12 cellular contexts compared by ENCODE assay signal in the genomic region with DNA sequence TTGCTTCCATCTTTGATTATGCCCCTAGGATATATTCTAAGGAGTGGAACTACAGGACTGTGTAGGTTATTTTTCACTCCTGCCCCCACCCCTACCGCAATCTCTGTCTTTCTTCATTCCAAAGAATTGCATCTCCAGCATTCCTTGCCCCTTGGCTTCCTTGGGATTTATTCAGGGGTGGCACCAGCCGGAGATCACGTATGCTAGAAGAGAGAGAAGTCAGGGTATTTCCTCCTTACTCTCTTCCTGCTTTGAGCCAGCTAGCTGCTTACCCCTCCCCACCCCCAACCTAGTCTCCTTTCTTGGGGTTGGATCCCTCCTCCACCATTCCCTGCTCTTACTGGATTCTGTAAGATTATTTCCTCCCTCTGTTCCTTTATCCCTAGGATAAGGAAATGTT. TPM values are rescaled to one million over a fixed set of nuclear protein-coding genes. Genes with fewer than 3 reads are reported as not detected.
A peak's percentile ranks its signal among the peaks of the same experiment; 100 is the strongest.
DNase-seq lines count a peak whose midpoint lies in the region; ATAC-seq and TF ChIP-seq lines count a peak whose summit lies in the region.
"Had no signal": no experiment of that assay in that cellular context is flagged by ENCODE, and none has a peak within 500 bp of the region (broad histone marks: within the 10 kb centered on the region; RNA-seq: fewer than 3 reads in every experiment).

No MANE protein-coding gene starts in this region.

- H3K9me2 ChIP-seq in Karpas-422 (replicated peaks; ENCODE audit: insufficient read depth, low read length) = no peaks in the 10 kb centered on the region

- no peaks in the 10 kb centered on the region for H3K36me3 Mint-ChIP-seq in Caco-2 (ENCODE audit: insufficient read depth, unreplicated experiment)
- H3K36me3 Mint-ChIP-seq in neural progenitor cell = no peaks in the 10 kb centered on the region

- H3K27ac Mint-ChIP-seq in Caco-2 (ENCODE audit: unreplicated experiment) = peak overlapping the region; percentile 18
- no peak overlapping the region for H3K27ac Mint-ChIP-seq in neural progenitor cell
- H3K27ac Mint-ChIP-seq: nephron progenitor cell had no signal

- H3K36me3 ChIP-seq in Caco-2 (ENCODE audit: control insufficient read depth, insufficient read depth, low read length) = no peaks in the 10 kb centered on the region
- no peaks in the 10 kb centered on the region for H3K36me3 ChIP-seq in Karpas-422 (ENCODE audit: insufficient read depth, low read length)
- no peaks in the 10 kb centered on the region for H3K36me3 ChIP-seq in neural progenitor cell
- H3K36me3 ChIP-seq: HAP-1 had no signal

- POLR2A ChIA-PET in Caco-2 (lab: Charles Lee) = no interaction called here

- H4K20me1 ChIP-seq in Karpas-422 (ENCODE audit: insufficient read depth, low read depth, low read length) (no peaks in the 10 kb centered on the region), neural progenitor cell (ENCODE audit: low read depth) (no peaks in the 10 kb centered on the region)

- H3K27me3 ChIP-seq in Caco-2 (replicated peaks; ENCODE audit: control insufficient read depth, insufficient read depth, low read length) (no peaks in the 10 kb centered on the region), Karpas-422 (ENCODE audit: low read length) (no peaks in the 10 kb centered on the region), neural progenitor cell (no peaks in the 10 kb centered on the region)

- peaks cover 31% of the 10 kb centered on the region for H3K4me1 Mint-ChIP-seq in Caco-2 (ENCODE audit: low read depth, unreplicated experiment)
- H3K4me1 Mint-ChIP-seq in neural progenitor cell = peaks cover 5% of the 10 kb centered on the region

- ATAC-seq in GM18909 (IDR thresholded peaks at IDR 0.05; ENCODE audit: poor library complexity, unreplicated experiment) (no peak), HG03378 (IDR thresholded peaks at IDR 0.05; ENCODE audit: unreplicated experiment) (no peak)
- ATAC-seq: left colon had no signal

- H3K4me3 ChIP-seq in Caco-2 (ENCODE audit: low read depth, low read length) (no peak overlapping the region), Karpas-422 (ENCODE audit: low read length) (no peak overlapping the region), neural progenitor cell (no peak overlapping the region)
- H3K4me3 ChIP-seq: HAP-1 had no signal

- peak overlapping the region; percentile 12 for H3K4me3 Mint-ChIP-seq in Caco-2 (ENCODE audit: unreplicated experiment)
- H3K4me3 Mint-ChIP-seq in neural progenitor cell = no peak overlapping the region
- H3K4me3 Mint-ChIP-seq: nephron progenitor cell had no signal

- BruUV-seq in Caco-2 (replicated peaks; lab: Mats Ljungman, UMichigan) = no TSS peak

- intact Hi-C loops in Caco-2 (cut with micrococcal nuclease; ENCODE audit: unreplicated experiment) = no loop called here

- TF ChIP-seq CTCF in Caco-2 (IDR thresholded peaks at IDR 0.05; ENCODE audit: insufficient read depth in 1 of 2, low read depth in 1 of 2, low read length in 1 of 2, severe bottlenecking in 1 of 2, unreplicated experiment in 1 of 2) (no peak), neural progenitor cell (IDR thresholded peaks at IDR 0.05) (no peak)

- no peak overlapping the region for H3K9ac ChIP-seq in Karpas-422 (ENCODE audit: low read length)
- no peak overlapping the region for H3K9ac ChIP-seq in neural progenitor cell

- H3K4me1 ChIP-seq in Caco-2 (peaks cover 31% of the 10 kb centered on the region), Karpas-422 (ENCODE audit: low read length) (peaks cover 17% of the 10 kb centered on the region), neural progenitor cell (no peaks in the 10 kb centered on the region)

- no peaks in the 10 kb centered on the region for H3K79me2 ChIP-seq in Karpas-422 (ENCODE audit: low read length)
- H3K79me2 ChIP-seq in neural progenitor cell (ENCODE audit: low read depth) = no peaks in the 10 kb centered on the region

- H3K27me3 Mint-ChIP-seq in Caco-2 (ENCODE audit: insufficient read depth, unreplicated experiment) = no peaks in the 10 kb centered on the region
- H3K27me3 Mint-ChIP-seq in neural progenitor cell (ENCODE audit: insufficient read depth, low read depth) = peaks cover 3% of the 10 kb centered on the region

- DNase-seq in Caco-2 (no peak), Karpas-422 (no peak), amniotic epithelial cell (ENCODE audit: low read depth) (peak; percentile 20), neural progenitor cell (ENCODE audit: low spot score) (peak; percentile 4), H4 (ENCODE audit: low spot score) (no peak)
- DNase-seq: left colon, NCI-H1092, NCI-H345, nephron progenitor cell had no signal

- no peaks in the 10 kb centered on the region for H3F3A ChIP-seq in neural progenitor cell (ENCODE audit: low read depth)

- H3K9me3 Mint-ChIP-seq in Caco-2 (ENCODE audit: unreplicated experiment) (no peaks in the 10 kb centered on the region), neural progenitor cell (no peaks in the 10 kb centered on the region)

- H3K27ac ChIP-seq in Karpas-422 (ENCODE audit: low read length) (no peak overlapping the region), neural progenitor cell (no peak overlapping the region)

- CTCF ChIA-PET in Caco-2 (lab: Charles Lee) = no interaction called here

- H3K4me2 ChIP-seq in Karpas-422 (ENCODE audit: low read depth, low read length, poor library complexity, severe bottlenecking) (peak overlapping the region; percentile 10), neural progenitor cell (no peak overlapping the region)

- H2AFZ ChIP-seq in Karpas-422 (ENCODE audit: low read length) (peak overlapping the region; percentile 10; the same call in 1 of the 2 replicates), neural progenitor cell (replicated peaks) (peak overlapping the region; percentile 32)

- no peaks in the 10 kb centered on the region for H3K9me3 ChIP-seq in Caco-2
- no peaks in the 10 kb centered on the region for H3K9me3 ChIP-seq in Karpas-422 (ENCODE audit: low read length)
- H3K9me3 ChIP-seq in neural progenitor cell (ENCODE audit: low read depth) = no peaks in the 10 kb centered on the region
- H3K9me3 ChIP-seq: HAP-1 had no signal

RNA-seq across cellular contexts. Expression of a gene that starts 35.0 kb away (rescaled TPM):
- total RNA-seq in Caco-2 (2022) (12.7 and 12.9 TPM in 2 replicates), neural progenitor cell (ENCODE audit: low replicate concordance) (3.7 and 4.8 TPM in 2 replicates)
- total RNA-seq in Karpas-422 (2014; rRNA removed; shearing (Covaris generic); ENCODE audit: low replicate concordance) = 34.5 and 62.4 TPM in 2 replicates
- total RNA-seq in H4 (2014; rRNA removed; shearing (Covaris generic)) = 5.4 and 7.2 TPM in 2 replicates

RNA-seq across cellular contexts. Expression of a gene that starts 42.2 kb away (rescaled TPM):
- total RNA-seq in Caco-2 (2022) = 208 and 232 TPM in 2 replicates
- total RNA-seq in Karpas-422 (2014; rRNA removed; shearing (Covaris generic); ENCODE audit: low replicate concordance) = 187 and 230 TPM in 2 replicates
- total RNA-seq in neural progenitor cell (ENCODE audit: low replicate concordance) = 261 and 482 TPM in 2 replicates
- 237 and 253 TPM in 2 replicates for total RNA-seq in H4 (2014; rRNA removed; shearing (Covaris generic))

Comparison
In these comparisons a context has a peak if more than half of its experiments do, and no peak if none do; other contexts are left out.
1. DNase-seq: peak in amniotic epithelial cell (single experiment) and neural progenitor cell (single experiment); none in Caco-2 (0 of 2), Karpas-422 (single experiment) and H4 (single experiment).